ENCODE assay signal across 8 cellular contexts in the genomic region with DNA sequence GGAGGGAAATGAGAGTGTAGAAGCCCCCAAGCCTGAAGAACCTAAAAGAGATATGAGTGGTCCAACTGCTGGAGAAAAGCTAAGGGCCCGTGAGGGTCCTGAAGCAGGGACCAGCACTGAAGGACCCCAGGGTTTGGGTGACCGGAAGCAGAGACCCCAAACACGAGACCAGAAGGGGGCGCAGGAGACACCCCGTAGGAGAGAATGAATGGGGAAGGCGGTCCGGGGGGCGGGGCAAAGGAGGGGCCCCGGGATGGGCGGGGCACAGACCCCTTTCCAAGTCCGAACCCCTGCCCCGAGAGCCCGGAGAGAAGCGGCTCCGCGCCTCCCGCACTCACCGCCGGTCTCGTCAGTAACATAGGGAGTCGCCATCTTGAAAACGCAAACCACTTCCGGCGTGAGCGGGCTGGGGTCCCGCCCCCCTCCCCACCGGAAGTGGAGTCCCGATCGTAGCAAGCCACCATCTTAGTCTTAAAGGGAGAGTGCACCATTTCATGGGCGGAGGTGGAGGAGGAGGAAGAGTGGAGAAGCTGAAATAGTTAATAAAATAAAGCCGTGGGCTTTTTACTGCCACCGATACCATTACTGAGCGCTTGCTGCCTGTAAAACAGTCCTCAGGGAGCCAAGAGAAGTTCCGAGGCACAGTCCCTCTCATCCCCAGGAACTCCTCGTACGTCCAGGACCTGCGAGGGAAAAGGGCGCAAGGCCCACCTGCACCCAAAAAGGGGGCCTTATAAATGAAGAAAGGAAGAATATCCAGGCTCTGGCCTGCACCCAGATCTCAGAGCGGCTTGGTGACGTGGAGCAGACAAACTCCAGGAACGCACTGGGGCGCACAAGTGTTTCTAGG. TPM values are rescaled to one million over a fixed set of nuclear protein-coding genes. Genes with fewer than 3 reads are reported as not detected.
DNase-seq lines count a peak whose midpoint lies in the region; ATAC-seq and TF ChIP-seq lines count a peak whose summit lies in the region.

No MANE protein-coding gene starts in this region.

- peak overlapping the region; percentile 98 for H3K27ac ChIP-seq in BLaER1
- peak overlapping the region; percentile 78 to 98 for H3K27ac ChIP-seq in coronary artery
- peak overlapping the region; percentile 97 to 99 for H3K27ac ChIP-seq in left lung

- H4K20me1 ChIP-seq in BLaER1, result 0 out of 2 replicates have a peak, but pooled peaks cover 1% of the 10 kb centered on the region

- no peaks in the 10 kb centered on the region for H3K9me3 ChIP-seq in BLaER1
- no peaks in the 10 kb centered on the region for H3K9me3 ChIP-seq in left lung

- intact Hi-C loops in activated CD4-positive, alpha-beta T cell treated with anti-CD3 and anti-CD28 coated beads, Interleukin-2, amount 10 ng/mL, durations not matched to agents 24 days and 14 days (cut with micrococcal nuclease), result loop anchor here (1.0 to 10.0 kb wide), 9 partner anchors 28 to 942 kb away; partner anchors contain the start of genes BLOC1S1, CDK2, DNAJC14 and PA2G4
- intact Hi-C loops in left lung (cut with DNase I), result loop anchor here in 1 of 2 donors (10.0 kb wide), 1 partner anchor 92 kb away; no protein-coding TSS in a partner anchor

- no peaks in the 10 kb centered on the region for H3K27me3 ChIP-seq in BLaER1
- H3K27me3 ChIP-seq in left lung, result no peaks in the 10 kb centered on the region

- DNase-seq in GM19240 (ENCODE audit: insufficient read length, low spot score) (peak; percentile 66), NCI-H526 (lab: John Stamatoyannopoulos, UW) (peak; percentile 95 to 96), coronary artery (ENCODE audit: low spot score) (peak; percentile 94), left lung (peak; percentile 90 to 94)
- DNase-seq in activated CD4-positive, alpha-beta T cell treated with anti-CD3 and anti-CD28 coated beads, Interleukin-2, amount 10 ng/mL, durations not matched to agents 24 days and 14 days, result peak; percentile 96
- DNase-seq in stimulated activated CD4-positive, alpha-beta T cell treated with anti-CD3 and anti-CD28 coated beads, Interleukin-2, amount 100 ng/mL, for 4 hours (ENCODE audit: low read depth), result peak; percentile 83

- TF ChIP-seq CTCF in coronary artery (IDR thresholded peaks at IDR 0.05), result peak; percentile 59
- TF ChIP-seq CTCF in left lung (IDR thresholded peaks at IDR 0.05), result peak; percentile 37 to 49

- H3K4me3 Mint-ChIP-seq in activated CD4-positive, alpha-beta T cell treated with anti-CD3 and anti-CD28 coated beads, Interleukin-2, amount 10 ng/mL, durations not matched to agents 24 days and 14 days, result peak overlapping the region; percentile 99

- peak overlapping the region; percentile 95 for H3K4me2 ChIP-seq in BLaER1

- peak; percentile 44 for ATAC-seq in HG03460 (IDR thresholded peaks at IDR 0.05; ENCODE audit: unreplicated experiment)
- peak; percentile 83 for ATAC-seq in left lung

- H3K4me1 Mint-ChIP-seq in activated CD4-positive, alpha-beta T cell treated with anti-CD3 and anti-CD28 coated beads, Interleukin-2, amount 10 ng/mL, durations not matched to agents 24 days and 14 days, result peaks cover 40% of the 10 kb centered on the region

- H3K4me3 ChIP-seq in BLaER1, result peak overlapping the region; percentile 96
- H3K4me3 ChIP-seq in coronary artery, result peak overlapping the region; percentile 92
- H3K4me3 ChIP-seq in left lung, result peak overlapping the region; percentile 77 to 78

- H3K36me3 Mint-ChIP-seq in activated CD4-positive, alpha-beta T cell treated with anti-CD3 and anti-CD28 coated beads, Interleukin-2, amount 10 ng/mL, durations not matched to agents 24 days and 14 days (ENCODE audit: low read depth), result peaks cover 43% of the 10 kb centered on the region

- peak overlapping the region; percentile 98 for H3K9ac ChIP-seq in BLaER1

- H3K9me3 Mint-ChIP-seq in activated CD4-positive, alpha-beta T cell treated with anti-CD3 and anti-CD28 coated beads, Interleukin-2, amount 10 ng/mL, durations not matched to agents 24 days and 14 days, result no peaks in the 10 kb centered on the region

- H3K4me1 ChIP-seq in BLaER1 (peaks cover 64% of the 10 kb centered on the region), left lung (peaks cover 24 to 63% of the 10 kb centered on the region in 2 donors)

- H3K27ac Mint-ChIP-seq in activated CD4-positive, alpha-beta T cell treated with anti-CD3 and anti-CD28 coated beads, Interleukin-2, amount 10 ng/mL, durations not matched to agents 24 days and 14 days, result peak overlapping the region; percentile 98

- H3K36me3 ChIP-seq in BLaER1, result peaks cover 28% of the 10 kb centered on the region
- H3K36me3 ChIP-seq in left lung, result peaks cover 0 to 24% of the 10 kb centered on the region in 2 donors

- peaks cover 2% of the 10 kb centered on the region for H3K27me3 Mint-ChIP-seq in activated CD4-positive, alpha-beta T cell treated with anti-CD3 and anti-CD28 coated beads, Interleukin-2, amount 10 ng/mL, durations not matched to agents 24 days and 14 days

RNA-seq across cellular contexts. Expression of gene PYM1, which starts 0.7 kb away (rescaled TPM):
- 34.8 and 35.6 TPM in 2 replicates for total RNA-seq in activated CD4-positive, alpha-beta T cell treated with anti-CD3 and anti-CD28 coated beads, Interleukin-2, amount 10 ng/mL, durations not matched to agents 24 days and 14 days
- total RNA-seq in left lung, result 10 to 100 TPM; 27.3 to 31.0 TPM

RNA-seq across cellular contexts. Expression of gene DGKA, which starts 4.0 kb away (rescaled TPM):
- total RNA-seq in activated CD4-positive, alpha-beta T cell treated with anti-CD3 and anti-CD28 coated beads, Interleukin-2, amount 10 ng/mL, durations not matched to agents 24 days and 14 days, result 355 and 365 TPM in 2 replicates
- total RNA-seq in left lung, result 10 to 100 TPM; 30.6 to 36.7 TPM

RNA-seq across cellular contexts. Expression of gene PMEL, which starts 38.9 kb away (rescaled TPM):
- not detected in 2 replicates for total RNA-seq in activated CD4-positive, alpha-beta T cell treated with anti-CD3 and anti-CD28 coated beads, Interleukin-2, amount 10 ng/mL, durations not matched to agents 24 days and 14 days
- total RNA-seq in left lung, result 1 to 10 TPM in 1 of 2 donors, under 1 TPM in 1; 0.99 to 1.8 TPM

RNA-seq across cellular contexts. Expression of gene CDK2, which starts 39.7 kb away (rescaled TPM):
- 108 and 110 TPM in 2 replicates for total RNA-seq in activated CD4-positive, alpha-beta T cell treated with anti-CD3 and anti-CD28 coated beads, Interleukin-2, amount 10 ng/mL, durations not matched to agents 24 days and 14 days
- 10 to 100 TPM; 34.1 to 40.3 TPM for total RNA-seq in left lung

RNA-seq across cellular contexts. Expression of gene RAB5B, which starts 46.9 kb away (rescaled TPM):
- 39.0 and 40.2 TPM in 2 replicates for total RNA-seq in activated CD4-positive, alpha-beta T cell treated with anti-CD3 and anti-CD28 coated beads, Interleukin-2, amount 10 ng/mL, durations not matched to agents 24 days and 14 days
- total RNA-seq in left lung, result 100 to 1,000 TPM; 116 to 175 TPM

Comparison
In these comparisons a context has a peak if more than half of its experiments do, and no peak if none do; other contexts are left out.
1. Peak in every context shown above with its lines: DNase-seq, ATAC-seq, H3K4me3 ChIP-seq and H3K27ac ChIP-seq.